In the genomic region with DNA sequence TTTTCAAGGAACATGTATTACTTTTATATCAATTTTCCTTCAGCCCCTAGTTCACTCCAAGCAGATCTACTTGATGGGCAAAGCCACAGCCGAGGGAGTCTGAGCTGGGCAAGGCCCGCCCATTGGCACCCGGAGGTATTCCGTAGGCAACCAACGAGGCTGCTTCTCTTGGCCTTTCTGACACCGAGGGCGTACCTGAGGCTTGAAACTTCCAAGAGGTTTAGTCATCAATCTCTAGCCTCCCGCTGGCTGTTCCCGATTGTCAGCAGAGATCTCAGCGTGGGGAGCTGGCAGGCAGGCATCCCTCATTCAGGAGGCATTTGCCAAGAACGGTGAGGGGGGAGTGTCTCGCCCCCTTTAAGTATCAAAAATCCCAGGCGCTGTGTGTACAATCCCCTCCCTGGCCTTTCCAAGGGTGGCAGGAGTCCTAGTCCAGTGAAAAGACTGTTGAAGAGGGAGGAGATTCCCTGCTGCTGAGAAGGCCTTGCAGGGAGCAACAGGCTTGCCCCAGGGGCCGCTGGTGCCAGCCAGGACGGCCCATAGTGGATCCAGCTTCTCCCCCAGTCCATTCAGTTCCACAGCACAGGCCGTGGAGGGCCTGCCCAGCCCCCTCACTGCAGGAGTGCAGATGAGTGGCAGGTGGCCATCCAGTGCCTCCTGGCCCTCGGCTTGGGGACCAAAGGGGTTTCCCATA, we compare ENCODE assay signal across 20 cellular contexts. TPM values are rescaled to one million over a fixed set of nuclear protein-coding genes. Genes with fewer than 3 reads are reported as not detected.
DNase-seq lines count a peak whose midpoint lies in the region; ATAC-seq, FAIRE-seq and TF ChIP-seq lines count a peak whose summit lies in the region.
"Had no signal": no experiment of that assay in that cellular context is flagged by ENCODE, and none has a peak within 500 bp of the region (broad histone marks: within the 10 kb centered on the region; RNA-seq: fewer than 3 reads in every experiment).

No MANE protein-coding gene starts in this region.

- in situ Hi-C loops in gastrocnemius medialis (cut with MboI; ENCODE audit: low sequenced_read_pairs in 4 of 4), result loop anchor here (25.0 kb wide), 1 partner anchor 792 kb away; no protein-coding TSS in a partner anchor

- H3K9ac ChIP-seq in keratinocyte (ENCODE audit: control insufficient read depth, extremely low read depth, insufficient read depth, low read length), result peak overlapping the region; percentile 35

- H3K4me2 ChIP-seq in keratinocyte (ENCODE audit: control insufficient read depth, extremely low read depth, insufficient read depth, low read depth, low read length), result peak overlapping the region; percentile 7

- H3K4me3 ChIP-seq in keratinocyte (ENCODE audit: control insufficient read depth in 2 of 3, extremely low read depth in 1 of 3, insufficient read depth in 2 of 3, low read depth in 1 of 3, low read length in 3 of 3) (no peak overlapping the region), thoracic aorta (peak overlapping the region; percentile 27), gastrocnemius medialis (no peak overlapping the region)

- peak; percentile 14 for FAIRE-seq in RCC 7860 (lab: Jason Lieb, UNC)
- FAIRE-seq in keratinocyte (lab: Jason Lieb, UNC), result peak; percentile 86
- FAIRE-seq: endothelial cell of umbilical vein had no signal

- H3K36me3 ChIP-seq in keratinocyte (ENCODE audit: control insufficient read depth in 2 of 2, extremely low read depth in 1 of 2, insufficient read depth in 2 of 2, low read length in 2 of 2) (no peaks in the 10 kb centered on the region), thoracic aorta (no peaks in the 10 kb centered on the region), gastrocnemius medialis (no peaks in the 10 kb centered on the region)

- H2AFZ ChIP-seq in keratinocyte (ENCODE audit: control insufficient read depth, low read length), result peak overlapping the region; percentile 11

- H3K27ac ChIP-seq in keratinocyte (ENCODE audit: control insufficient read depth, insufficient read depth, low read length) (no peak overlapping the region), thoracic aorta (peak overlapping the region in 1 of 2 donors; percentile 12), gastrocnemius medialis (no peak overlapping the region)

- H3K9me3 ChIP-seq in keratinocyte (ENCODE audit: control insufficient read depth, low read depth, low read length) (no peaks in the 10 kb centered on the region), thoracic aorta (no peaks in the 10 kb centered on the region), gastrocnemius medialis (no peaks in the 10 kb centered on the region)

- ATAC-seq in thoracic aorta (ENCODE audit: insufficient number of reproducible peaks, low FRiP score, low read depth) (no peak), gastrocnemius medialis (no peak)
- ATAC-seq: activated CD4-positive, CD25-positive, alpha-beta regulatory T cell treated with anti-CD3 and anti-CD28 coated beads, Interleukin-2, amount 50 U/mL, for 24 hours had no signal

- H3K27me3 ChIP-seq in keratinocyte (ENCODE audit: control insufficient read depth, extremely low read depth, insufficient read depth, low read length) (no peaks in the 10 kb centered on the region), thoracic aorta (replicated peaks; ENCODE audit: insufficient read depth) (no peaks in the 10 kb centered on the region), gastrocnemius medialis (peaks cover 0 to 5% (median 0%) of the 10 kb centered on the region in 3 donors)

- DNase-seq in DMS79 treated with DMSO at 0.1 percent for 48 hours (lab: John Stamatoyannopoulos, UW) (peak; percentile 24), DMS79 (lab: John Stamatoyannopoulos, UW) (no peak), RCC 7860 (ENCODE audit: low spot score) (peak; percentile 53), keratinocyte (ENCODE audit: low read depth, low spot score) (peak; percentile 59), thoracic aorta (ENCODE audit: low spot score) (no peak), NCI-H2227 treated with DMSO at 0.1 percent for 48 hours (lab: John Stamatoyannopoulos, UW) (no peak), gastrocnemius medialis (no peak), DMS 273 treated with DMSO at 0.1 percent for 48 hours (lab: John Stamatoyannopoulos, UW) (no peak)
- DNase-seq: 8988T; activated naive CD8-positive, alpha-beta T cell treated with anti-CD3 and anti-CD28 coated beads, Interleukin-2, amount 10 ng/mL, durations not matched to agents 7 days and 5 days; CD4-positive, CD25-positive, alpha-beta regulatory T cell; central memory CD4-positive, alpha-beta T cell; glutamatergic neuron; islet precursor cell; NCI-H1105 treated with DMSO at 0.1 percent for 48 hours; NCI-H524; right cardiac atrium; stimulated activated CD4-positive, alpha-beta T cell treated with anti-CD3 and anti-CD28 coated beads, Interleukin-2, amount 100 ng/mL, for 48 hours had no signal

- no peaks in the 10 kb centered on the region for H3K79me2 ChIP-seq in keratinocyte (ENCODE audit: control insufficient read depth, insufficient read depth, low read length)

- no peak for TF ChIP-seq CTCF in keratinocyte (optimal IDR thresholded peaks at IDR 0.05 in 1 of 3, IDR thresholded peaks at IDR 0.05 in 1 of 3, conservative IDR thresholded peaks at IDR 0.05 in 1 of 3; ENCODE audit: extremely low read depth in 1 of 3, insufficient read depth in 2 of 3, low read length in 3 of 3)
- no peak for TF ChIP-seq CTCF in thoracic aorta (IDR thresholded peaks at IDR 0.05)
- no peak for TF ChIP-seq CTCF in gastrocnemius medialis (IDR thresholded peaks at IDR 0.05 in 4 of 5, conservative IDR thresholded peaks at IDR 0.05 in 1 of 5)

- H3K4me1 ChIP-seq in keratinocyte (ENCODE audit: control insufficient read depth, extremely low read depth, insufficient read depth, low read length) (peaks cover 16% of the 10 kb centered on the region), thoracic aorta (ENCODE audit: control insufficient read depth in 1 of 2, low read depth in 2 of 2) (peaks cover 6 to 16% of the 10 kb centered on the region in 2 donors), gastrocnemius medialis (no peaks in the 10 kb centered on the region)

- TF ChIP-seq POLR2A in gastrocnemius medialis (IDR thresholded peaks at IDR 0.05), result no peak

- intact Hi-C loops in gastrocnemius medialis (cut with DNase I; ENCODE audit: low total_unique reads), result no loop called here

- no peaks in the 10 kb centered on the region for H3K9me1 ChIP-seq in keratinocyte (ENCODE audit: control insufficient read depth, extremely low read depth, insufficient read depth, low read length)

- dilution Hi-C loops in keratinocyte (cut with MboI; ENCODE audit: extremely low pct_ligation_motif_present, low sequenced_read_pairs), result loop anchor here (25.0 kb wide), 1 partner anchor 392 kb away; no protein-coding TSS in a partner anchor

- H4K20me1 ChIP-seq in keratinocyte (ENCODE audit: control insufficient read depth, extremely low read depth, insufficient read depth, low read length), result no peaks in the 10 kb centered on the region

RNA-seq across cellular contexts. Expression of a gene that starts 39.8 kb away (rescaled TPM):
- 310 to 528 TPM (median 427 TPM) in 3 replicates for polyA plus RNA-seq in keratinocyte
- 38.5 TPM for polyA plus RNA-seq in keratinocyte (2011; ENCODE audit: low read depth)
- 212 and 359 TPM in 2 replicates for polyA plus RNA-seq in keratinocyte (2011; cell fraction: cytosol; rRNA removed)
- 329 and 426 TPM in 2 replicates for polyA plus RNA-seq in keratinocyte (2011; cell fraction: nucleus; rRNA removed)
- polyA plus RNA-seq in keratinocyte (2012; ENCODE audit: low replicate concordance), result 96.8 and 332 TPM in 2 replicates
- 145 to 269 TPM (median 183 TPM) in 3 replicates for polyA minus RNA-seq in keratinocyte
- polyA minus RNA-seq in keratinocyte (2011; cell fraction: cytosol; rRNA and poly(A)+ RNA removed), result 150 TPM
- polyA minus RNA-seq in keratinocyte (2011; cell fraction: nucleus; rRNA and poly(A)+ RNA removed), result 149 and 237 TPM in 2 replicates
- 10 to 100 TPM; 74.5 to 83.7 TPM for total RNA-seq in thoracic aorta
- 10 to 100 TPM; 20.1 to 97.2 (median 42.6) TPM for total RNA-seq in gastrocnemius medialis

Comparison
In these comparisons a context has a peak if more than half of its experiments do, and no peak if none do; other contexts are left out.
1. DNase-seq: peak in DMS79 treated with DMSO at 0.1 percent for 48 hours (single experiment), RCC 7860 (single experiment) and keratinocyte (single experiment); none in DMS79 (single experiment), thoracic aorta (single experiment), NCI-H2227 treated with DMSO at 0.1 percent for 48 hours (single experiment), gastrocnemius medialis (0 of 2) and DMS 273 treated with DMSO at 0.1 percent for 48 hours (single experiment).